10 cellular contexts compared by ENCODE assay signal in genomic region chr4:39621582-39621981, GRCh38. TPM values are rescaled to one million over a fixed set of nuclear protein-coding genes. Genes with fewer than 3 reads are reported as not detected.
DNase-seq lines count a peak whose midpoint lies in the region; TF ChIP-seq lines count a peak whose summit lies in the region.
"Had no signal": no experiment of that assay in that cellular context is flagged by ENCODE, and none has a peak within 500 bp of the region (broad histone marks: within the 10 kb centered on the region; RNA-seq: fewer than 3 reads in every experiment).

No MANE protein-coding gene starts in this region.

- H3K27ac Mint-ChIP-seq in activated T-helper 2 cell treated with anti-CD3 and anti-CD28 coated beads, Interferon-gamma antibody, Interleukin-2, Interleukin-4, amounts not matched to agents 10 μg/mL and 5 μg/mL and 100 μg/mL, durations not matched to agents 14 hours and 24 hours and 36 hours: no peak overlapping the region
- H3K27ac Mint-ChIP-seq: naive thymus-derived CD4-positive, alpha-beta T cell had no signal

- TF ChIP-seq CTCF in tibial nerve (IDR thresholded peaks at IDR 0.05): no peak

- DNase-seq in amniotic stem cell (lab: John Stamatoyannopoulos, UW) (peak; percentile 45), islet precursor cell (peak; percentile 96), tibial nerve (ENCODE audit: low spot score in 2 of 2) (peak in 1 of 2 donors; percentile 17), HT-29 (ENCODE audit: low spot score) (no peak), middle frontal gyrus (ENCODE audit: extremely low spot score, low spot score) (no peak)
- no peak for DNase-seq in activated T-helper 2 cell treated with anti-CD3 and anti-CD28 coated beads, Interferon-gamma antibody, Interleukin-2, Interleukin-4, amounts not matched to agents 10 μg/mL and 5 μg/mL and 100 μg/mL, durations not matched to agents 14 hours and 24 hours and 36 hours (ENCODE audit: low spot score)
- DNase-seq: central memory CD4-positive, alpha-beta T cell; naive thymus-derived CD4-positive, alpha-beta T cell; stimulated activated naive CD4-positive, alpha-beta T cell had no signal

- no peaks in the 10 kb centered on the region for H3K27me3 Mint-ChIP-seq in activated T-helper 2 cell treated with anti-CD3 and anti-CD28 coated beads, Interferon-gamma antibody, Interleukin-2, Interleukin-4, amounts not matched to agents 10 μg/mL and 5 μg/mL and 100 μg/mL, durations not matched to agents 14 hours and 24 hours and 36 hours (ENCODE audit: low read depth)
- H3K27me3 Mint-ChIP-seq: naive thymus-derived CD4-positive, alpha-beta T cell had no signal

- peaks cover 3% of the 10 kb centered on the region for H3K4me1 Mint-ChIP-seq in activated T-helper 2 cell treated with anti-CD3 and anti-CD28 coated beads, Interferon-gamma antibody, Interleukin-2, Interleukin-4, amounts not matched to agents 10 μg/mL and 5 μg/mL and 100 μg/mL, durations not matched to agents 14 hours and 24 hours and 36 hours (ENCODE audit: low read depth)

- H3K36me3 Mint-ChIP-seq in activated T-helper 2 cell treated with anti-CD3 and anti-CD28 coated beads, Interferon-gamma antibody, Interleukin-2, Interleukin-4, amounts not matched to agents 10 μg/mL and 5 μg/mL and 100 μg/mL, durations not matched to agents 14 hours and 24 hours and 36 hours (ENCODE audit: low read depth): no peaks in the 10 kb centered on the region

- H3K4me3 Mint-ChIP-seq in activated T-helper 2 cell treated with anti-CD3 and anti-CD28 coated beads, Interferon-gamma antibody, Interleukin-2, Interleukin-4, amounts not matched to agents 10 μg/mL and 5 μg/mL and 100 μg/mL, durations not matched to agents 14 hours and 24 hours and 36 hours (ENCODE audit: low read depth): no peak overlapping the region
- H3K4me3 Mint-ChIP-seq: naive thymus-derived CD4-positive, alpha-beta T cell had no signal

- peak in 1 of 2 donors; percentile 10 for TF ChIP-seq EP300 in tibial nerve (IDR thresholded peaks at IDR 0.05)

- no peaks in the 10 kb centered on the region for H3K9me3 ChIP-seq in HUES48 (ENCODE audit: control insufficient read depth, insufficient read depth, low read length)
- H3K9me3 ChIP-seq in tibial nerve: no peaks in the 10 kb centered on the region

- H3K27ac ChIP-seq in HUES48 (ENCODE audit: low read depth, low read length) (peak overlapping the region; percentile 26), tibial nerve (peak overlapping the region in 3 of 4 donors; percentile 24 to 72 (median 34))

- H3K9me3 Mint-ChIP-seq in activated T-helper 2 cell treated with anti-CD3 and anti-CD28 coated beads, Interferon-gamma antibody, Interleukin-2, Interleukin-4, amounts not matched to agents 10 μg/mL and 5 μg/mL and 100 μg/mL, durations not matched to agents 14 hours and 24 hours and 36 hours: no peaks in the 10 kb centered on the region
- H3K9me3 Mint-ChIP-seq: naive thymus-derived CD4-positive, alpha-beta T cell had no signal

- 44 to 45% methylated on average over 9 of the region's 9 CpGs for WGBS in tibial nerve, 2 donors

- 0 out of 2 replicates have a peak, but pooled peaks cover 3% of the 10 kb centered on the region for H3K36me3 ChIP-seq in HUES48 (ENCODE audit: control insufficient read depth, insufficient read depth, low read length)
- H3K36me3 ChIP-seq in tibial nerve: no peaks in the 10 kb centered on the region

- peaks cover 29% of the 10 kb centered on the region for H3K4me1 ChIP-seq in HUES48 (ENCODE audit: control insufficient read depth, insufficient read depth, low read length)
- peaks cover 3 to 69% (median 9%) of the 10 kb centered on the region in 4 donors for H3K4me1 ChIP-seq in tibial nerve

- intact Hi-C loops in activated T-helper 2 cell treated with anti-CD3 and anti-CD28 coated beads, Interferon-gamma antibody, Interleukin-2, Interleukin-4, amounts not matched to agents 10 μg/mL and 5 μg/mL and 100 μg/mL, durations not matched to agents 14 hours and 24 hours and 36 hours (cut with micrococcal nuclease): no loop called here

- no peak for TF ChIP-seq POLR2A in tibial nerve (IDR thresholded peaks at IDR 0.05)

- no peak overlapping the region for H3K4me3 ChIP-seq in HUES48 (ENCODE audit: low read depth, low read length)
- H3K4me3 ChIP-seq in tibial nerve: no peak overlapping the region

- no peaks in the 10 kb centered on the region for H3K27me3 ChIP-seq in HUES48 (ENCODE audit: control insufficient read depth, insufficient read depth, low read length)
- H3K27me3 ChIP-seq in tibial nerve: no peaks in the 10 kb centered on the region

- H3K9ac ChIP-seq in HUES48 (ENCODE audit: low read depth, low read length): no peak overlapping the region

RNA-seq across cellular contexts. Expression of gene SMIM14, which starts 17.1 kb away (rescaled TPM):
- 10 to 100 TPM; 26.7 to 42.6 (median 36.2) TPM for total RNA-seq in tibial nerve
- total RNA-seq in HT-29 (2014; rRNA removed; shearing (Covaris generic)): 5.4 and 12.1 TPM in 2 replicates
- 1.7 and 1.9 TPM in 2 replicates for total RNA-seq in activated T-helper 2 cell treated with anti-CD3 and anti-CD28 coated beads, Interferon-gamma antibody, Interleukin-2, Interleukin-4, amounts not matched to agents 10 μg/mL and 5 μg/mL and 100 μg/mL, durations not matched to agents 14 hours and 24 hours and 36 hours

Comparison
In these comparisons a context has a peak if more than half of its experiments do, and no peak if none do; other contexts are left out.
1. DNase-seq: peak in amniotic stem cell (single experiment) and islet precursor cell (single experiment); none in HT-29 (single experiment), activated T-helper 2 cell treated with anti-CD3 and anti-CD28 coated beads, Interferon-gamma antibody, Interleukin-2, Interleukin-4, amounts not matched to agents 10 μg/mL and 5 μg/mL and 100 μg/mL, durations not matched to agents 14 hours and 24 hours and 36 hours (single experiment) and middle frontal gyrus (single experiment).